Comparison of ENCODE assay signal across 8 cellular contexts in the genomic region with DNA sequence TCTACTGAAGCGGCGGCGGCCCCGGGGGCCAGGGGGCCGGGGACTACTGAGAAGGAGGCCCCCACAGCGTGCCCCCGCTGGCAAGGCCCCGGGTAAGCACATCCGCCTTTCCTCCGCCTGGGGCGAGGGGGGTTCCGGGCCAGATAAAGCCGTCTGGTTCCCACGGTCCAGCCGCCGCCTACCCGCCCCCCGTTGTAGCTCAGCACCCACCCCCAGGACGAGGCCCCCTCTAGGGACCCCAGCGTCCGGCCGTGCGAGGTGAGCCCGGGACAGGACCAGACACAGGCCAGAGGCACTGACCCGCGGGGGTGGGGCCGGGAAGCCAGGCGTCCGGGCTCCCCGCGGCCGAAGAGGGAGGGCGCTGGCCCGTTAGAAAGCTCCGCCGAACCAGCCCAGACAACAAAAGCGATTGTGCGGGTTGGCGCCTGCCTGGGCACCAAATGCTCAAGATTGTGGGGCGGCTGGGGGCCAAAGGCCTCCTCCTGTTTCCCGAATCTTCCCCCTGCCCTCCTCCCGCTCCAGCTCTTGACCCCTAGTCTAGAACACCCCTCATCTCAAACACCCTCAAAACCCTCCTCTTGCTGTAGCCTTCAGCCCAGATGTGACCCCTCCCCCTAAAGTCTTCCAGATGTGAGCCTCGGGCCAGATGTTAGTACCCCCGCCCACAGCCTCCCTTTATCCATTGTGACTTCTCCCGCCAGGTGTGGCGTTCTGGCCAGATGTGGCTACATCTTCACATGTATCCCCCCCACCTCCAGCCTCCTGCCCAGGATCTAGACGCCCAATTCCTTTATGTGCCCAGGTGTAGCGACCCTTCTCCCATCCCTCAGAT. TPM values are rescaled to one million over a fixed set of nuclear protein-coding genes. Genes with fewer than 3 reads are reported as not detected.
A peak's percentile ranks its signal among the peaks of the same experiment; 100 is the strongest.
DNase-seq lines count a peak whose midpoint lies in the region; ATAC-seq and TF ChIP-seq lines count a peak whose summit lies in the region.

No MANE protein-coding gene starts in this region.

- H3K4me3 ChIP-seq in CD4-positive, alpha-beta memory T cell (ENCODE audit: low read length in 2 of 2), result no peak overlapping the region
- H3K4me3 ChIP-seq in Peyer's patch, result peak overlapping the region in 1 of 4 donors; percentile 7
- peak overlapping the region in 3 of 4 donors; percentile 52 to 81 (median 68) for H3K4me3 ChIP-seq in esophagus squamous epithelium
- no peak overlapping the region for H3K4me3 ChIP-seq in parathyroid adenoma (ENCODE audit: low read depth, low read length)
- peak overlapping the region in 1 of 2 donors; percentile 32 for H3K4me3 ChIP-seq in foreskin fibroblast (ENCODE audit: low read depth in 1 of 2, low read length in 2 of 2)

- WGBS in esophagus squamous epithelium, 2 donors, result 5 to 6% methylated on average over 11 to 16 of the region's 48 CpGs

- H2AFZ ChIP-seq in parathyroid adenoma, result peak overlapping the region; percentile 39

- no peak for ATAC-seq in GM21825 (IDR thresholded peaks at IDR 0.05; ENCODE audit: unreplicated experiment)
- no peak for ATAC-seq in GM19035 (IDR thresholded peaks at IDR 0.05; ENCODE audit: unreplicated experiment)

- H3K9ac ChIP-seq in parathyroid adenoma, result no peak overlapping the region

- H3K27ac Mint-ChIP-seq in CD4-positive, alpha-beta memory T cell, result peak overlapping the region in 6 of 7 donors; percentile 15 to 81 (median 58)

- H3K27me3 Mint-ChIP-seq in CD4-positive, alpha-beta memory T cell, result peaks cover 19 to 29% of the 10 kb centered on the region in 2 donors

- peak overlapping the region; percentile 57 to 84 (median 73) for H3K4me3 Mint-ChIP-seq in CD4-positive, alpha-beta memory T cell

- H3K27me3 ChIP-seq in CD4-positive, alpha-beta memory T cell (ENCODE audit: insufficient read depth, low read length), result peaks cover 26% of the 10 kb centered on the region
- peaks cover 0 to 35% of the 10 kb centered on the region in 2 donors for H3K27me3 ChIP-seq in Peyer's patch
- peaks cover 0 to 61% (median 12%) of the 10 kb centered on the region in 4 donors for H3K27me3 ChIP-seq in esophagus squamous epithelium
- H3K27me3 ChIP-seq in parathyroid adenoma (ENCODE audit: control insufficient read depth, insufficient read depth, low read length), result no peaks in the 10 kb centered on the region

- peaks cover 0 to 3% (median 0%) of the 10 kb centered on the region in 8 donors for H3K9me3 Mint-ChIP-seq in CD4-positive, alpha-beta memory T cell

- intact Hi-C loops in CD4-positive, alpha-beta memory T cell (cut with micrococcal nuclease), result loop anchor here (2.0 to 5.0 kb wide), 2 partner anchors 14 to 173 kb away; partner anchors contain the start of gene SERTAD1
- intact Hi-C loops in esophagus squamous epithelium (cut with DNase I), result loop anchor here (10.0 kb wide), 1 partner anchor 176 kb away; the partner anchor contains the start of gene SERTAD1

- H3K36me3 Mint-ChIP-seq in CD4-positive, alpha-beta memory T cell, result no peaks in the 10 kb centered on the region

- no peaks in the 10 kb centered on the region for H3K79me2 ChIP-seq in parathyroid adenoma

- H3K9me3 ChIP-seq in CD4-positive, alpha-beta memory T cell (ENCODE audit: control insufficient read depth in 1 of 2, low read length in 2 of 2), result no peaks in the 10 kb centered on the region
- H3K9me3 ChIP-seq in Peyer's patch, result no peaks in the 10 kb centered on the region
- H3K9me3 ChIP-seq in esophagus squamous epithelium, result no peaks in the 10 kb centered on the region
- H3K9me3 ChIP-seq in parathyroid adenoma (ENCODE audit: control insufficient read depth, low read length), result no peaks in the 10 kb centered on the region

- no peak overlapping the region for H3K4me2 ChIP-seq in parathyroid adenoma (ENCODE audit: low read length)

- H3K36me3 ChIP-seq in CD4-positive, alpha-beta memory T cell (ENCODE audit: insufficient read depth, low read length), result no peaks in the 10 kb centered on the region
- H3K36me3 ChIP-seq in Peyer's patch (no peaks in the 10 kb centered on the region), esophagus squamous epithelium (no peaks in the 10 kb centered on the region), parathyroid adenoma (ENCODE audit: control insufficient read depth, insufficient read depth, low read length) (no peaks in the 10 kb centered on the region)

- H3K27ac ChIP-seq in CD4-positive, alpha-beta memory T cell (ENCODE audit: low read depth, low read length), result no peak overlapping the region
- H3K27ac ChIP-seq in Peyer's patch (peak overlapping the region; percentile 50 to 98 (median 61)), esophagus squamous epithelium (peak overlapping the region; percentile 53 to 97 (median 84)), parathyroid adenoma (no peak overlapping the region)

- H3K4me1 Mint-ChIP-seq in CD4-positive, alpha-beta memory T cell, result peaks cover 39 to 71% (median 53%) of the 10 kb centered on the region in 4 donors

- POLR2A ChIA-PET in CD4-positive, alpha-beta memory T cell (lab: Charles Lee; ENCODE audit: partially characterized antibody), result interaction anchor here (0.6 to 7.8 kb wide), 4 partner anchors 9 to 180 kb away, joined by 3 to 71 read pairs (median 10); no protein-coding TSS in a partner anchor

- CTCF ChIA-PET in CD4-positive, alpha-beta memory T cell (lab: Charles Lee; ENCODE audit: partially characterized antibody), result interaction anchor here (0.5 to 6.8 kb wide), 10 partner anchors 10 to 295 kb away, joined by 3 to 57 read pairs (median 7); no protein-coding TSS in a partner anchor

- peak in 1 of 5 donors; percentile 42 for DNase-seq in CD4-positive, alpha-beta memory T cell
- DNase-seq in Peyer's patch (no peak), esophagus squamous epithelium (lab: John Stamatoyannopoulos, UW) (no peak), foreskin fibroblast (no peak), NCI-H1048 (lab: John Stamatoyannopoulos, UW) (no peak)

- TF ChIP-seq POLR2A in Peyer's patch (IDR thresholded peaks at IDR 0.05) (no peak), esophagus squamous epithelium (IDR thresholded peaks at IDR 0.05) (no peak)

- H3K4me1 ChIP-seq in CD4-positive, alpha-beta memory T cell (ENCODE audit: insufficient read depth, low read length), result peaks cover 74% of the 10 kb centered on the region
- H3K4me1 ChIP-seq in Peyer's patch (peaks cover 12 to 80% (median 58%) of the 10 kb centered on the region in 4 donors), esophagus squamous epithelium (peaks cover 63 to 87% (median 66%) of the 10 kb centered on the region in 3 donors), parathyroid adenoma (peaks cover 19% of the 10 kb centered on the region)

- no peak for TF ChIP-seq CTCF in Peyer's patch (IDR thresholded peaks at IDR 0.05)
- TF ChIP-seq CTCF in esophagus squamous epithelium (IDR thresholded peaks at IDR 0.05), result no peak
- no peak for TF ChIP-seq CTCF in parathyroid adenoma (IDR thresholded peaks at IDR 0.05)
- no peak for TF ChIP-seq CTCF in foreskin fibroblast (IDR thresholded peaks at IDR 0.05; ENCODE audit: low read depth, low read length)

RNA-seq across cellular contexts. Expression of gene LTBP4, which starts 0.9 kb away (rescaled TPM):
- total RNA-seq in CD4-positive, alpha-beta memory T cell, result 100 to 1,000 TPM; 157 to 158 TPM
- polyA plus RNA-seq in CD4-positive, alpha-beta memory T cell, result 10 to 100 TPM; 26.0 to 49.4 TPM
- total RNA-seq in Peyer's patch (100 to 1,000 TPM; 164 to 484 (median 329) TPM), esophagus squamous epithelium (100 to 1,000 TPM in 1 of 4 donors, 10 to 100 TPM in 3; 43.5 to 249 (median 65.5) TPM)

RNA-seq across cellular contexts. Expression of gene SHKBP1, which starts 23.6 kb away (rescaled TPM):
- 100 to 1,000 TPM; 167 to 170 TPM for total RNA-seq in CD4-positive, alpha-beta memory T cell
- 100 to 1,000 TPM; 137 to 155 TPM for polyA plus RNA-seq in CD4-positive, alpha-beta memory T cell
- total RNA-seq in Peyer's patch (100 to 1,000 TPM in 2 of 4 donors, 10 to 100 TPM in 2; 73.4 to 121 (median 99.9) TPM), esophagus squamous epithelium (10 to 100 TPM; 42.3 to 77.9 (median 49.8) TPM)

Comparison
In these comparisons a context has a peak if more than half of its experiments do, and no peak if none do; other contexts are left out.
1. H3K27ac ChIP-seq: peak in Peyer's patch (4 of 4) and esophagus squamous epithelium (4 of 4); none in CD4-positive, alpha-beta memory T cell (single experiment) and parathyroid adenoma (single experiment).
2. H3K4me3 ChIP-seq: peak in esophagus squamous epithelium (3 of 4); none in CD4-positive, alpha-beta memory T cell (0 of 2) and parathyroid adenoma (single experiment).